ENCODE assay signal across 9 cellular contexts in the genomic region with DNA sequence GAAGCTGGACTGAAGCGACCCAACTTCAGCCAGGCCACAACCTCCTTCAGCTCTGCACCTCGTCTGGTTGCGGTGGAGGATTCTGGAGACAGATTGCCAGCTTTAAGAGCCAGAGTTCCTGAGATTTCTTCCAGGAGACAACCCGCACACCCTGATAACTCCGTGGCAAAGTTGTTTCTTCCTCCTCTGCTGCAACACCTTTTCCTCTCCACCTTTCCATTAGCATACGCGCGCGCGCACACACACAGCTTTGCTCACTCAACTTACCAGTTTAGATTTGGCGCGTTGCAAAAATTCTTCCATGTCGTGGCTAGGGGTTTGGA. TPM values are rescaled to one million over a fixed set of nuclear protein-coding genes. Genes with fewer than 3 reads are reported as not detected.
DNase-seq lines count a peak whose midpoint lies in the region; FAIRE-seq and TF ChIP-seq lines count a peak whose summit lies in the region.
"Had no signal": no experiment of that assay in that cellular context is flagged by ENCODE, and none has a peak within 500 bp of the region (broad histone marks: within the 10 kb centered on the region; RNA-seq: fewer than 3 reads in every experiment).

No MANE protein-coding gene starts in this region.

- H3K4me1 Mint-ChIP-seq in HFFc6 (ENCODE audit: low read depth) (no peaks in the 10 kb centered on the region), astrocyte (ENCODE audit: low read depth, unreplicated experiment) (peaks cover 15% of the 10 kb centered on the region)

- DNase-seq in HFFc6 (no peak), astrocyte (ENCODE audit: low read depth) (no peak), NCI-H2081 treated with DMSO at 0.1 percent for 48 hours (lab: John Stamatoyannopoulos, UW) (no peak), NCI-H524 treated with DMSO at 0.1 percent for 48 hours (lab: John Stamatoyannopoulos, UW) (no peak)
- DNase-seq in stimulated activated CD4-positive, alpha-beta T cell treated with anti-CD3 and anti-CD28 coated beads, Interleukin-2, amount 100 ng/mL, for 24 hours = no peak
- no peak for DNase-seq in activated naive CD4-positive, alpha-beta T cell (lab: John Stamatoyannopoulos, UW)

- H3K4me2 ChIP-seq in astrocyte (ENCODE audit: low read length) = peak overlapping the region; percentile 97

- peak overlapping the region; percentile 66 for H2AFZ ChIP-seq in astrocyte (ENCODE audit: low read depth, low read length)

- H3K36me3 Mint-ChIP-seq in HFFc6 (ENCODE audit: low read depth) (no peaks in the 10 kb centered on the region), astrocyte (ENCODE audit: low read depth, unreplicated experiment) (peaks cover 4% of the 10 kb centered on the region)

- no peak overlapping the region for H3K27ac Mint-ChIP-seq in HFFc6
- H3K27ac Mint-ChIP-seq in astrocyte (ENCODE audit: unreplicated experiment) = peak overlapping the region; percentile 15

- no peaks in the 10 kb centered on the region for H3K36me3 ChIP-seq in astrocyte (ENCODE audit: insufficient read depth, low read length)
- no peaks in the 10 kb centered on the region for H3K36me3 ChIP-seq in iPS-15b (ENCODE audit: control insufficient read depth, insufficient read depth, low read length)

- no peaks in the 10 kb centered on the region for H4K20me1 ChIP-seq in astrocyte (ENCODE audit: insufficient read depth, low read length)

- no peaks in the 10 kb centered on the region for H3K79me2 ChIP-seq in astrocyte (ENCODE audit: insufficient read depth, low read length)

- H3K27me3 Mint-ChIP-seq in HFFc6 (ENCODE audit: insufficient read depth) (peaks cover 43% of the 10 kb centered on the region), astrocyte (ENCODE audit: low read depth, unreplicated experiment) (peaks cover 80% of the 10 kb centered on the region)

- peak overlapping the region; percentile 60 for H3K4me3 ChIP-seq in astrocyte (ENCODE audit: insufficient read depth, low read depth, low read length)
- peak overlapping the region; percentile 67 for H3K4me3 ChIP-seq in iPS-15b (ENCODE audit: low read depth, low read length)
- H3K4me3 ChIP-seq in skin epidermis = peak overlapping the region in 5 of 7 experiments; percentile 12 to 42 (median 27)

- H3K27ac ChIP-seq in astrocyte (ENCODE audit: low read depth, low read length) (no peak overlapping the region), skin epidermis (peak overlapping the region in 2 of 21 experiments; percentile 57 to 72)

- peaks cover 32% of the 10 kb centered on the region for H3K27me3 ChIP-seq in astrocyte (ENCODE audit: insufficient read depth, low read length)
- peaks cover 34% of the 10 kb centered on the region for H3K27me3 ChIP-seq in iPS-15b (ENCODE audit: control insufficient read depth, insufficient read depth, low read length)

- H3K4me3 Mint-ChIP-seq in HFFc6 = 0 out of 2 replicates have a peak overlapping the region, but pooled peaks have one; percentile 33
- H3K4me3 Mint-ChIP-seq in astrocyte (ENCODE audit: unreplicated experiment) = peak overlapping the region; percentile 87

- no peak for FAIRE-seq in astrocyte (lab: Jason Lieb, UNC)
- FAIRE-seq: islet of Langerhans had no signal

- H3K9me3 Mint-ChIP-seq in HFFc6 (no peaks in the 10 kb centered on the region), astrocyte (ENCODE audit: unreplicated experiment) (peaks cover 4% of the 10 kb centered on the region)

- TF ChIP-seq CTCF in HFFc6 (IDR thresholded peaks at IDR 0.05) (no peak), astrocyte (IDR thresholded peaks at IDR 0.05; ENCODE audit: insufficient read depth, low read depth, low read length) (no peak)

- no peaks in the 10 kb centered on the region for H3K9me3 ChIP-seq in astrocyte (ENCODE audit: insufficient read depth, low read depth, low read length)
- no peaks in the 10 kb centered on the region for H3K9me3 ChIP-seq in iPS-15b (ENCODE audit: control insufficient read depth, insufficient read depth, low read length)

- no peaks in the 10 kb centered on the region for H3K4me1 ChIP-seq in astrocyte (ENCODE audit: insufficient read depth, low read length)
- no peaks in the 10 kb centered on the region for H3K4me1 ChIP-seq in iPS-15b (ENCODE audit: control insufficient read depth, insufficient read depth, low read length)

- peak overlapping the region; percentile 39 for H3K9ac ChIP-seq in astrocyte (ENCODE audit: low read length)
- peak overlapping the region; percentile 47 for H3K9ac ChIP-seq in iPS-15b (ENCODE audit: low read depth, low read length)

RNA-seq across cellular contexts. Expression of a gene that starts 0.3 kb away (rescaled TPM):
- total RNA-seq in HFFc6 (2021; fragmentation: NEBNext Ultra II Directional; extraction: Animal tissue kit (Norgen Biotek cat#: 25700)) = under 1 TPM in 4 of 6 experiments, not detected in 2; 0.02 to 0.29 (median 0.16) TPM
- total RNA-seq in astrocyte = 7.7 and 8.7 TPM in 2 replicates
